27 cellular contexts compared by ENCODE assay signal in genomic region chr2:24853996-24854395, GRCh38.
DNase-seq lines count a peak whose midpoint lies in the region; ATAC-seq and TF ChIP-seq lines count a peak whose summit lies in the region.
"Had no signal": no experiment of that assay in that cellular context is flagged by ENCODE, and none has a peak within 500 bp of the region (broad histone marks: within the 10 kb centered on the region; RNA-seq: fewer than 3 reads in every experiment).

No MANE protein-coding gene starts in this region.

- H3K9me3 ChIP-seq in mammary epithelial cell (replicated peaks; ENCODE audit: insufficient read depth, low read length) (no peaks in the 10 kb centered on the region), endodermal cell (ENCODE audit: control insufficient read depth, low read length) (peaks cover 2% of the 10 kb centered on the region), stomach (no peaks in the 10 kb centered on the region), GM23248 (ENCODE audit: low read depth) (no peaks in the 10 kb centered on the region)
- H3K9me3 ChIP-seq: MG63, pancreas, right lobe of liver, upper lobe of right lung had no signal

- H3K9ac ChIP-seq in mammary epithelial cell (ENCODE audit: insufficient read depth, low read length) = no peak overlapping the region
- H3K9ac ChIP-seq in endodermal cell (ENCODE audit: extremely low read depth, low read length, poor library complexity, severe bottlenecking) = no peak overlapping the region
- H3K9ac ChIP-seq in GM23248 = no peak overlapping the region

- H3K27ac ChIP-seq in mammary epithelial cell (ENCODE audit: insufficient read depth, low read depth, low read length) = no peak overlapping the region
- no peak overlapping the region for H3K27ac ChIP-seq in endodermal cell (ENCODE audit: low read depth, low read length)
- H3K27ac ChIP-seq in stomach = peak overlapping the region in 3 of 5 donors; percentile 35 to 77 (median 63)
- H3K27ac ChIP-seq in GM23248 = no peak overlapping the region
- H3K27ac ChIP-seq: pancreas, right lobe of liver, RWPE1, upper lobe of right lung, VCaP had no signal

- dilution Hi-C loops in mammary epithelial cell (cut with HindIII; ENCODE audit: low sequenced_read_pairs) = no loop called here

- no peaks in the 10 kb centered on the region for H3K79me2 ChIP-seq in mammary epithelial cell (ENCODE audit: insufficient read depth, low read length)
- no peaks in the 10 kb centered on the region for H3K79me2 ChIP-seq in GM23248 (ENCODE audit: insufficient read depth)

- no peaks in the 10 kb centered on the region for H3K4me1 ChIP-seq in mammary epithelial cell (ENCODE audit: insufficient read depth, low read length)
- H3K4me1 ChIP-seq in endodermal cell (ENCODE audit: control insufficient read depth, insufficient read depth, low read length) = no peaks in the 10 kb centered on the region
- H3K4me1 ChIP-seq in stomach = peaks cover 0 to 13% (median 0%) of the 10 kb centered on the region in 4 donors
- H3K4me1 ChIP-seq in GM23248 (ENCODE audit: insufficient read depth) = peaks cover 17% of the 10 kb centered on the region
- H3K4me1 ChIP-seq: pancreas, right lobe of liver, upper lobe of right lung had no signal

- WGBS in mammary epithelial cell (ENCODE audit: low coverage, missing lambda C conversion rate) = 84% methylated on average over 3 of the region's 3 CpGs
- WGBS in endodermal cell (ENCODE audit: insufficient coverage in 1 of 2, insufficient read length in 1 of 2), 2 experiments = 94 to 95% methylated on average over 2 to 3 of the region's 3 CpGs
- WGBS in stomach, 5 donors = 65 to 87% (median 77%) methylated on average over 3 of the region's 3 CpGs
- WGBS in GM23248 (ENCODE audit: low coverage in 1 of 2, low lambda C conversion rate in 2 of 2, missing lambda C conversion rate in 2 of 2), 2 experiments = 83 to 86% methylated on average over 3 of the region's 3 CpGs

- intact Hi-C loops in MCF 10A (cut with micrococcal nuclease) = no loop called here
- intact Hi-C loops in mammary epithelial cell (cut with micrococcal nuclease) = no loop called here
- intact Hi-C loops in stomach (cut with DNase I; ENCODE audit: low total_unique reads) = no loop called here

- CTCF ChIA-PET in MCF 10A (lab: Yijun Ruan, JAX) = interaction anchor here (0.6 kb wide), 1 partner anchor 92 kb away, joined by 3 read pairs; no protein-coding TSS in a partner anchor
- CTCF ChIA-PET in mammary epithelial cell (lab: Charles Lee; ENCODE audit: low non-redundant PET) = no interaction called here

- H3K27me3 Mint-ChIP-seq in MCF 10A (ENCODE audit: insufficient read depth, unreplicated experiment) (no peaks in the 10 kb centered on the region), endodermal cell (ENCODE audit: insufficient read depth) (no peaks in the 10 kb centered on the region), nephron (ENCODE audit: low read depth) (no peaks in the 10 kb centered on the region)
- H3K27me3 Mint-ChIP-seq: activated CD4-positive, alpha-beta T cell treated with anti-CD3 and anti-CD28 coated beads, Interleukin-2, amount 10 ng/mL, durations not matched to agents 7 days and 5 days; activated CD8-positive, alpha-beta memory T cell treated with anti-CD3 and anti-CD28 coated beads, Interleukin-2, amount 10 ng/mL, durations not matched to agents 7 days and 5 days; activated naive CD4-positive, alpha-beta T cell treated with anti-CD3 and anti-CD28 coated beads, Interleukin-2, amount 50 U/mL, for 24 hours; CD4-positive, CD25-positive, alpha-beta regulatory T cell; naive B cell had no signal

- no peak for TF ChIP-seq EP300 in stomach (IDR thresholded peaks at IDR 0.05)

- no peaks in the 10 kb centered on the region for H3K27me3 ChIP-seq in mammary epithelial cell (ENCODE audit: insufficient read depth, low read length)
- H3K27me3 ChIP-seq in endodermal cell (ENCODE audit: control insufficient read depth, insufficient read depth, low read length, poor library complexity, severe bottlenecking) = no peaks in the 10 kb centered on the region
- H3K27me3 ChIP-seq in stomach = no peaks in the 10 kb centered on the region
- H3K27me3 ChIP-seq in GM23248 (replicated peaks; ENCODE audit: insufficient read depth) = no peaks in the 10 kb centered on the region
- H3K27me3 ChIP-seq: MG63, pancreas, right lobe of liver, upper lobe of right lung had no signal

- no TSS peak for BruUV-seq in MCF 10A (replicated peaks; lab: Mats Ljungman, UMichigan)
- no TSS peak for BruUV-seq in mammary epithelial cell (replicated peaks; lab: Mats Ljungman, UMichigan)

- ATAC-seq in omental fat pad (ENCODE audit: low FRiP score) (no peak), GM21526 (IDR thresholded peaks at IDR 0.05; ENCODE audit: low FRiP score, unreplicated experiment) (no peak)
- ATAC-seq: activated CD8-positive, alpha-beta memory T cell treated with anti-CD3 and anti-CD28 coated beads, Interleukin-2, amount 10 ng/mL, durations not matched to agents 7 days and 5 days; pancreas; right lobe of liver; SK-N-SH treated with all-trans-retinoic acid at 6 μM for 48 hours; upper lobe of right lung had no signal

- H3K36me3 ChIP-seq in mammary epithelial cell (ENCODE audit: insufficient read depth, low read length) = no peaks in the 10 kb centered on the region
- no peaks in the 10 kb centered on the region for H3K36me3 ChIP-seq in endodermal cell (ENCODE audit: control insufficient read depth, insufficient read depth, low read length)
- no peaks in the 10 kb centered on the region for H3K36me3 ChIP-seq in stomach
- H3K36me3 ChIP-seq in GM23248 (ENCODE audit: low read depth) = no peaks in the 10 kb centered on the region
- H3K36me3 ChIP-seq: MG63, pancreas, right lobe of liver, upper lobe of right lung had no signal

- TF ChIP-seq POLR2A in stomach (IDR thresholded peaks at IDR 0.05) = no peak

- DNase-seq in MCF 10A (ENCODE audit: unreplicated experiment) (no peak), mammary epithelial cell (no peak), endodermal cell (no peak), stomach (no peak), omental fat pad (ENCODE audit: low spot score) (no peak), GM23248 (no peak)
- DNase-seq: 8988T; activated CD4-positive, alpha-beta T cell treated with anti-CD3 and anti-CD28 coated beads, Interleukin-2, amount 10 ng/mL, durations not matched to agents 7 days and 5 days; activated CD8-positive, alpha-beta memory T cell treated with anti-CD3 and anti-CD28 coated beads, Interleukin-2, amount 10 ng/mL, durations not matched to agents 7 days and 5 days; CD4-positive, CD25-positive, alpha-beta regulatory T cell; effector CD8-positive, alpha-beta T cell; MG63; naive B cell; NCI-H1417; NCI-H2081; NCI-H774; pancreas; right lobe of liver; stimulated activated CD4-positive, alpha-beta T cell treated with anti-CD3 and anti-CD28 coated beads, Interleukin-15, amount 100 ng/mL, for 24 hours; upper lobe of right lung had no signal

- H4K20me1 ChIP-seq in mammary epithelial cell (ENCODE audit: insufficient read depth, low read length) = no peaks in the 10 kb centered on the region
- H4K20me1 ChIP-seq in GM23248 (ENCODE audit: insufficient read depth) = no peaks in the 10 kb centered on the region

- no peaks in the 10 kb centered on the region for H3K9me3 Mint-ChIP-seq in MCF 10A (ENCODE audit: unreplicated experiment)
- H3K9me3 Mint-ChIP-seq in endodermal cell = peaks cover 9% of the 10 kb centered on the region
- no peaks in the 10 kb centered on the region for H3K9me3 Mint-ChIP-seq in nephron
- H3K9me3 Mint-ChIP-seq: activated CD4-positive, alpha-beta T cell treated with anti-CD3 and anti-CD28 coated beads, Interleukin-2, amount 10 ng/mL, durations not matched to agents 7 days and 5 days; activated naive CD4-positive, alpha-beta T cell treated with anti-CD3 and anti-CD28 coated beads, Interleukin-2, amount 50 U/mL, for 24 hours had no signal

- H3K4me1 Mint-ChIP-seq in MCF 10A (ENCODE audit: insufficient read depth, unreplicated experiment) (peaks cover 5% of the 10 kb centered on the region), endodermal cell (peaks cover 6% of the 10 kb centered on the region), nephron (peaks cover 24% of the 10 kb centered on the region)
- H3K4me1 Mint-ChIP-seq: activated naive CD4-positive, alpha-beta T cell treated with anti-CD3 and anti-CD28 coated beads, Interleukin-2, amount 50 U/mL, for 24 hours had no signal

- no peak overlapping the region for H3K4me3 Mint-ChIP-seq in MCF 10A (ENCODE audit: unreplicated experiment)
- H3K4me3 Mint-ChIP-seq in endodermal cell = no peak overlapping the region
- H3K4me3 Mint-ChIP-seq in nephron = no peak overlapping the region
- H3K4me3 Mint-ChIP-seq: activated CD4-positive, alpha-beta T cell treated with anti-CD3 and anti-CD28 coated beads, Interleukin-2, amount 10 ng/mL, durations not matched to agents 7 days and 5 days; activated CD8-positive, alpha-beta memory T cell treated with anti-CD3 and anti-CD28 coated beads, Interleukin-2, amount 10 ng/mL, durations not matched to agents 7 days and 5 days; activated naive CD4-positive, alpha-beta T cell treated with anti-CD3 and anti-CD28 coated beads, Interleukin-2, amount 50 U/mL, for 24 hours; activated T-helper 1 cell treated with anti-CD3 and anti-CD28 coated beads, Interleukin-12 subunit alpha, Interleukin-12 subunit beta, Interleukin-2, Interleukin-4 antibody, amounts not matched to agents 30 ng/mL and 10 ng/mL and 1 ng/mL, durations not matched to agents 14 hours and 24 hours and 36 hours; CD4-positive, CD25-positive, alpha-beta regulatory T cell; naive B cell had no signal

- H3K4me2 ChIP-seq in mammary epithelial cell (ENCODE audit: insufficient read depth, low read depth, low read length) (no peak overlapping the region), GM23248 (ENCODE audit: unreplicated experiment) (no peak overlapping the region)

- H3K4me3 ChIP-seq in mammary epithelial cell (replicated peaks in 1 of 3; ENCODE audit: insufficient read depth in 1 of 3, low read depth in 2 of 3, low read length in 3 of 3) = no peak overlapping the region
- H3K4me3 ChIP-seq in endodermal cell (ENCODE audit: low read length) = no peak overlapping the region
- no peak overlapping the region for H3K4me3 ChIP-seq in stomach
- H3K4me3 ChIP-seq in GM23248 = no peak overlapping the region
- H3K4me3 ChIP-seq: MG63, pancreas, right lobe of liver, upper lobe of right lung had no signal

- H3F3A ChIP-seq in GM23248 (ENCODE audit: insufficient read depth) = peaks cover 4% of the 10 kb centered on the region

- in situ Hi-C loops in mammary epithelial cell (cut with MboI; ENCODE audit: low sequenced_read_pairs in 2 of 2) (no loop called here), GM23248 (cut with MboI) (no loop called here)

- no peaks in the 10 kb centered on the region for H3K9me2 ChIP-seq in GM23248 (ENCODE audit: insufficient read depth)

- H3K27ac Mint-ChIP-seq in MCF 10A (ENCODE audit: low read depth, unreplicated experiment) (peak overlapping the region; percentile 7), endodermal cell (peak overlapping the region; percentile 54), nephron (peak overlapping the region in 2 of 3 experiments; percentile 23 to 27)
- H3K27ac Mint-ChIP-seq: activated CD4-positive, alpha-beta T cell treated with anti-CD3 and anti-CD28 coated beads, Interleukin-2, amount 10 ng/mL, durations not matched to agents 7 days and 5 days; activated CD8-positive, alpha-beta memory T cell treated with anti-CD3 and anti-CD28 coated beads, Interleukin-2, amount 10 ng/mL, durations not matched to agents 7 days and 5 days; activated naive CD4-positive, alpha-beta T cell treated with anti-CD3 and anti-CD28 coated beads, Interleukin-2, amount 50 U/mL, for 24 hours; activated T-helper 1 cell treated with anti-CD3 and anti-CD28 coated beads, Interleukin-12 subunit alpha, Interleukin-12 subunit beta, Interleukin-2, Interleukin-4 antibody, amounts not matched to agents 30 ng/mL and 10 ng/mL and 1 ng/mL, durations not matched to agents 14 hours and 24 hours and 36 hours had no signal

- POLR2A ChIA-PET in MCF 10A (lab: Yijun Ruan, JAX) = no interaction called here

- peaks cover 17% of the 10 kb centered on the region for H3K36me3 Mint-ChIP-seq in MCF 10A (ENCODE audit: insufficient read depth, unreplicated experiment)
- peaks cover 10% of the 10 kb centered on the region for H3K36me3 Mint-ChIP-seq in endodermal cell (ENCODE audit: low read depth)
- H3K36me3 Mint-ChIP-seq in nephron (ENCODE audit: low read depth) = peaks cover 4% of the 10 kb centered on the region

- H2AFZ ChIP-seq in mammary epithelial cell (ENCODE audit: low read depth, low read length) = no peak overlapping the region
- H2AFZ ChIP-seq in GM23248 = no peak overlapping the region

- no peak for TF ChIP-seq CTCF in MCF 10A (IDR thresholded peaks at IDR 0.05; ENCODE audit: unreplicated experiment)
- TF ChIP-seq CTCF in mammary epithelial cell (conservative IDR thresholded peaks at IDR 0.05 in 1 of 2, IDR thresholded peaks at IDR 0.05 in 1 of 2; ENCODE audit: extremely low read depth in 1 of 2, insufficient read depth in 1 of 2, low read depth in 1 of 2, low read length in 2 of 2) = no peak
- TF ChIP-seq CTCF in endodermal cell (conservative IDR thresholded peaks at IDR 0.05) = no peak
- no peak for TF ChIP-seq CTCF in nephron (IDR thresholded peaks at IDR 0.05; ENCODE audit: unreplicated experiment in 3 of 3)
- no peak for TF ChIP-seq CTCF in stomach (IDR thresholded peaks at IDR 0.05)
- no peak for TF ChIP-seq CTCF in omental fat pad (IDR thresholded peaks at IDR 0.05)

Comparison
In these comparisons a context has a peak if more than half of its experiments do, and no peak if none do; other contexts are left out.
1. H3K27ac ChIP-seq: peak in stomach (3 of 5); none in mammary epithelial cell (single experiment), endodermal cell (single experiment) and GM23248 (single experiment).
2. Peak in every context shown above with its lines, with median percentiles within 50 percentile points of each other: H3K27ac Mint-ChIP-seq.